Comparison of ENCODE assay signal across 1 cellular context in genomic region chr9:136438909-136439549, GRCh38.
TF ChIP-seq lines count a peak whose summit lies in the region.

No MANE protein-coding gene starts in this region.

TF ChIP-seq in HEK293, 187 proteins besides CTCF, POLR2A, EP300 and RAD21 (continued from another document):
- TF ChIP-seq REST (tag by site-specific recombination; IDR thresholded peaks at IDR 0.05) (0 out of 2 replicates have a peak, but pooled peaks have one; percentile 4), ZNF600 (tag by site-specific recombination; IDR thresholded peaks at IDR 0.05) (no peak), HOXD13 (CRISPR knock-in tag; IDR thresholded peaks at IDR 0.05; ENCODE audit: borderline replicate concordance) (no peak), KLF1 (tag by site-specific recombination; IDR thresholded peaks at IDR 0.05) (peak; percentile 64), ZNF302 (tag by site-specific recombination; IDR thresholded peaks at IDR 0.05; ENCODE audit: low read depth) (no peak), ZBTB26 (tag by site-specific recombination; optimal IDR thresholded peaks at IDR 0.05) (peak; percentile 60), ZNF221 (tag by site-specific recombination; IDR thresholded peaks at IDR 0.05; ENCODE audit: borderline replicate concordance) (no peak), ZIC2 (tag by site-specific recombination; IDR thresholded peaks at IDR 0.05) (peak; percentile 30; the same call in 1 of the 2 replicates), ZBTB10 (tag by site-specific recombination; IDR thresholded peaks at IDR 0.05) (peak; percentile 10; the same call in 1 of the 2 replicates), FEZF1 (tag by site-specific recombination; IDR thresholded peaks at IDR 0.05) (no peak), GLIS2 (tag by site-specific recombination; IDR thresholded peaks at IDR 0.05) (peak; percentile 79)
TF ChIP-seq in HEK293: peak in this region for 14.
